Comparison of ENCODE assay signal across 26 cellular contexts in the genomic region with DNA sequence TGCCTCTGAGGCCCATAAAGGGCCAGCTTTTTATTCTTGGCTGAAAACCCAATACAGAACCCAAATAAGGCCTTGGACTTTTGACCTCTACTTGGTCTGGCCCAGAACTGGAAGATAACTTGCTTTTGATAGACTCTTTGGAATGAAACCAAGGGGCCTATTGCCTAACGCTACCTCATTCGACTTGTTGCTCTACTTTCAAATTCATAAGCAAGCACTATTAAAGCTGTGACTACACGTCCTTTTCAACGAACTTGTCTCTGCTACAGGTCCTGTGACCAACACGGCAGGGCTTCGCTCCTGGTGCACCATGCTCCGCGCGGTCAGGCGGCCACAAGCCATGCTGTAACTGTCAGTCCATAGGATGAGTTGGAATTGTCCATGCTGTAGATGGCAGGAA.
DNase-seq lines count a peak whose midpoint lies in the region; ATAC-seq, FAIRE-seq and TF ChIP-seq lines count a peak whose summit lies in the region.
"Had no signal": no experiment of that assay in that cellular context is flagged by ENCODE, and none has a peak within 500 bp of the region (broad histone marks: within the 10 kb centered on the region; RNA-seq: fewer than 3 reads in every experiment).

No MANE protein-coding gene starts in this region.

- H3K27me3 Mint-ChIP-seq in HFFc6 (ENCODE audit: insufficient read depth) (peaks cover 37% of the 10 kb centered on the region), mesothelial cell of epicardium (ENCODE audit: low read depth) (peaks cover 48% of the 10 kb centered on the region)

- H3K4me3 Mint-ChIP-seq in HFFc6 (peak overlapping the region; percentile 55; the same call in 1 of the 2 replicates), mesothelial cell of epicardium (no peak overlapping the region)
- H3K4me3 Mint-ChIP-seq: naive thymus-derived CD4-positive, alpha-beta T cell had no signal

- no peak for TF ChIP-seq POLR2A in adrenal gland (IDR thresholded peaks at IDR 0.05)

- TF ChIP-seq CTCF in HFFc6 (IDR thresholded peaks at IDR 0.05): no peak
- no peak for TF ChIP-seq CTCF in adrenal gland (IDR thresholded peaks at IDR 0.05)
- TF ChIP-seq CTCF in heart right ventricle (IDR thresholded peaks at IDR 0.05): no peak
- no peak for TF ChIP-seq CTCF in pancreas (IDR thresholded peaks at IDR 0.05)
- TF ChIP-seq CTCF in mesothelial cell of epicardium (IDR thresholded peaks at IDR 0.05; ENCODE audit: unreplicated experiment): no peak

- peaks cover 4% of the 10 kb centered on the region; the same call in 1 of the 2 replicates for H3K9me3 Mint-ChIP-seq in HFFc6
- H3K9me3 Mint-ChIP-seq in mesothelial cell of epicardium: no peaks in the 10 kb centered on the region

- no peak for FAIRE-seq in pancreas (lab: Jason Lieb, UNC)
- FAIRE-seq: colon, HTR-8/SVneo had no signal

- peaks cover 27% of the 10 kb centered on the region for H3K4me1 Mint-ChIP-seq in HFFc6 (ENCODE audit: low read depth)
- peaks cover 8% of the 10 kb centered on the region for H3K4me1 Mint-ChIP-seq in mesothelial cell of epicardium
- H3K4me1 Mint-ChIP-seq: naive thymus-derived CD4-positive, alpha-beta T cell had no signal

- ATAC-seq in heart right ventricle (peak in 7 of 8 donors; percentile 34 to 69 (median 43)), pancreas (peak; percentile 82 to 94 (median 86))
- ATAC-seq: naive thymus-derived CD4-positive, alpha-beta T cell had no signal

- DNase-seq in HFFc6: no peak
- peak; percentile 22 to 81 (median 66) for DNase-seq in adrenal gland
- DNase-seq in heart right ventricle: peak; percentile 4 to 15
- DNase-seq in pancreas: peak in 5 of 6 donors; percentile 17 to 49 (median 44)
- DNase-seq in occipital lobe (lab: John Stamatoyannopoulos, UW): no peak
- DNase-seq in mesothelial cell of epicardium (ENCODE audit: low spot score in 2 of 2, unreplicated experiment in 2 of 2): no peak
- no peak for DNase-seq in ACHN
- DNase-seq: activated CD8-positive, alpha-beta memory T cell treated with anti-CD3 and anti-CD28 coated beads for 24 hours; activated effector memory CD4-positive, alpha-beta T cell treated with Interleukin-2 at 50 U/mL for 16 hours; Caco-2; DMS79; effector CD8-positive, alpha-beta T cell; GDM1; KG1; naive thymus-derived CD4-positive, alpha-beta T cell; NCI-H1417 treated with DMSO at 0.1 percent for 48 hours; NCI-H2081; NCI-H774; stimulated activated CD4-positive, alpha-beta T cell treated with anti-CD3 and anti-CD28 coated beads, Interleukin-1b, Interleukin-23, amount 100 ng/mL, for 48 hours; T-helper 2 cell; transverse colon had no signal

- H3K36me3 Mint-ChIP-seq in HFFc6 (ENCODE audit: low read depth) (no peaks in the 10 kb centered on the region), mesothelial cell of epicardium (no peaks in the 10 kb centered on the region)
- H3K36me3 Mint-ChIP-seq: naive thymus-derived CD4-positive, alpha-beta T cell had no signal

- H3K9me3 ChIP-seq in adrenal gland (replicated peaks in 1 of 3): no peaks in the 10 kb centered on the region
- H3K9me3 ChIP-seq in heart right ventricle: no peaks in the 10 kb centered on the region
- H3K9me3 ChIP-seq in pancreas: no peaks in the 10 kb centered on the region
- H3K9me3 ChIP-seq: Caco-2, transverse colon had no signal

- in situ Hi-C loops in ACHN (cut with HindIII; ENCODE audit: low pct_ligation_motif_present, low pct_unique_long_range_greater_than_20kb, low sequenced_read_pairs): no loop called here

- H3K4me3 ChIP-seq in adrenal gland (no peak overlapping the region), heart right ventricle (no peak overlapping the region), pancreas (no peak overlapping the region)
- H3K4me3 ChIP-seq: smooth muscle cell, transverse colon had no signal

- intact Hi-C loops in adrenal gland (cut with DNase I) (no loop called here), heart right ventricle (cut with DNase I) (no loop called here), pancreas (cut with DNase I) (no loop called here)

- WGBS in adrenal gland, 4 donors: 42 to 70% (median 67%) methylated on average over 8 to 10 of the region's 10 CpGs
- 73 to 92% methylated on average over 10 of the region's 10 CpGs for WGBS in heart right ventricle, 2 donors
- WGBS in pancreas, 2 donors: 54 to 60% methylated on average over 10 of the region's 10 CpGs

- H3K27ac ChIP-seq in adrenal gland (peak overlapping the region in 3 of 5 donors; percentile 31 to 56 (median 42)), heart right ventricle (peak overlapping the region in 1 of 10 donors; percentile 43), pancreas (no peak overlapping the region)
- H3K27ac ChIP-seq: C4-2B, epithelial cell of prostate, transverse colon had no signal

- H3K27ac Mint-ChIP-seq in HFFc6 (no peak overlapping the region), mesothelial cell of epicardium (no peak overlapping the region)
- H3K27ac Mint-ChIP-seq: naive thymus-derived CD4-positive, alpha-beta T cell had no signal

- H3K36me3 ChIP-seq in adrenal gland (replicated peaks in 1 of 2) (no peaks in the 10 kb centered on the region), heart right ventricle (no peaks in the 10 kb centered on the region), pancreas (no peaks in the 10 kb centered on the region)
- H3K36me3 ChIP-seq: transverse colon had no signal

- peaks cover 5 to 19% of the 10 kb centered on the region in 2 donors for H3K4me1 ChIP-seq in adrenal gland (replicated peaks in 1 of 2)
- H3K4me1 ChIP-seq in heart right ventricle: peaks cover 0 to 9% (median 5%) of the 10 kb centered on the region in 9 donors
- peaks cover 0 to 7% (median 0%) of the 10 kb centered on the region in 3 donors for H3K4me1 ChIP-seq in pancreas
- H3K4me1 ChIP-seq: Caco-2, transverse colon had no signal

- H3K27me3 ChIP-seq in adrenal gland (no peaks in the 10 kb centered on the region), heart right ventricle (no peaks in the 10 kb centered on the region), pancreas (no peaks in the 10 kb centered on the region)
- H3K27me3 ChIP-seq: transverse colon had no signal

Comparison
In these comparisons a context has a peak if more than half of its experiments do, and no peak if none do; other contexts are left out.
1. DNase-seq: peak in adrenal gland (7 of 7), heart right ventricle (2 of 2) and pancreas (5 of 6); none in HFFc6 (single experiment), occipital lobe (single experiment), mesothelial cell of epicardium (0 of 2) and ACHN (single experiment).
2. H3K27ac ChIP-seq: peak in adrenal gland (3 of 5); none in pancreas (0 of 4).